ENCODE assay signal across 9 cellular contexts in the genomic region with DNA sequence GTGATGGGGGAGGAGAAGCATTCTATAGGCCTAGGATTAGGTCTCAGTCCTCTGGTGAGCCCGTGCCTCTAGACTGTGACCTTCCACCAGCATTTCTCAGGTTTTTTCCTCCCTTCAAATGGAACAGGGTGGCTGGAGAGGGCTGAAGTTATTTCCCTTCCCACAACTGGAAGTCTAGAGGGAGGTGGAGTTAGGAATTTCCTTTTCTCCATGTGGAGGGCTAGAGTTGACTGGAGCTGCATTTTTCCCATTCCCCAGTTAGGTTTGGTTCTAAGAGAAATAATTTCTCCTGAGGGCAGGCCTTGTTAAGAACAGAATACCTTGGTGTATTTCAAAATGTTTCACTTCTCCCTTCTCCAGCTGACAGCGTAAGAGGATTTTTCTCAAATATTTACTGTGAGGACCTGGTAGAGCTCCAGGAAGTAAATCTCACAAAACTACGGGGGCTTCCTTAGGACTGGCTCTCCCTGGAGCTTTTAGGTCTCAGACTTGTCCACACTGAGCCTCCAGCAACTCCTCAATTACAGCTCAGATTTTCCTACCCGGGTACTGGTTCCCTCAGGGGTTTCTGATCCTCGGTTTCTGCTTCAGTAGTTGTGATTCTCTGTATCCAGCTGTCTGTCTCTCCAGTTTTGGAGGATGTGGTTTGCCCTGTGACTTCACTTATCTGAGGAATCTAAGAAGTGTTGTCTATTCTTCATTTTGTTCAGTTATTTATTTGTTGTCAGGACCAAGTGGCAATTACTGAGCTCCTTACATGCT. TPM values are rescaled to one million over a fixed set of nuclear protein-coding genes. Genes with fewer than 3 reads are reported as not detected.
DNase-seq lines count a peak whose midpoint lies in the region; ATAC-seq and TF ChIP-seq lines count a peak whose summit lies in the region.
"Had no signal": no experiment of that assay in that cellular context is flagged by ENCODE, and none has a peak within 500 bp of the region (broad histone marks: within the 10 kb centered on the region; RNA-seq: fewer than 3 reads in every experiment).

No MANE protein-coding gene starts in this region.

- ATAC-seq in HG03439 (IDR thresholded peaks at IDR 0.05; ENCODE audit: unreplicated experiment) = no peak

- peak overlapping the region in 2 of 3 donors; percentile 18 to 44 for H3K4me3 ChIP-seq in breast epithelium
- H3K4me3 ChIP-seq in colonic mucosa = no peak overlapping the region

- H3K9me3 Mint-ChIP-seq in mesothelial cell of epicardium = peaks cover 36% of the 10 kb centered on the region
- H3K9me3 Mint-ChIP-seq: memory B cell had no signal

- peaks cover 41% of the 10 kb centered on the region for H3K36me3 Mint-ChIP-seq in mesothelial cell of epicardium

- no peaks in the 10 kb centered on the region for H3K27me3 Mint-ChIP-seq in mesothelial cell of epicardium (ENCODE audit: low read depth)
- H3K27me3 Mint-ChIP-seq: memory B cell had no signal

- H3K4me1 ChIP-seq in breast epithelium = peaks cover 0 to 10% of the 10 kb centered on the region in 2 donors
- H3K4me1 ChIP-seq in colonic mucosa = no peaks in the 10 kb centered on the region

- TF ChIP-seq CTCF in breast epithelium (IDR thresholded peaks at IDR 0.05) = no peak
- TF ChIP-seq CTCF in mesothelial cell of epicardium (IDR thresholded peaks at IDR 0.05; ENCODE audit: unreplicated experiment) = no peak
- TF ChIP-seq CTCF in colonic mucosa (IDR thresholded peaks at IDR 0.05) = no peak

- peak overlapping the region; percentile 88 to 91 for H3K27ac ChIP-seq in breast epithelium
- H3K27ac ChIP-seq in colonic mucosa = no peak overlapping the region

- H3K27ac Mint-ChIP-seq in mesothelial cell of epicardium = peak overlapping the region; percentile 90
- H3K27ac Mint-ChIP-seq: memory B cell had no signal

- no peaks in the 10 kb centered on the region for H3K9me3 ChIP-seq in breast epithelium
- H3K9me3 ChIP-seq in colonic mucosa = no peaks in the 10 kb centered on the region

- H3K27me3 ChIP-seq in breast epithelium (no peaks in the 10 kb centered on the region), colonic mucosa (no peaks in the 10 kb centered on the region)

- intact Hi-C loops in breast epithelium (cut with DNase I; ENCODE audit: low total_unique reads) (no loop called here), colonic mucosa (cut with DNase I) (no loop called here)

- no peak overlapping the region for H3K4me3 Mint-ChIP-seq in mesothelial cell of epicardium
- H3K4me3 Mint-ChIP-seq: memory B cell had no signal

- H3K4me1 Mint-ChIP-seq in mesothelial cell of epicardium = peaks cover 41% of the 10 kb centered on the region

- no peak for TF ChIP-seq POLR2A in breast epithelium (IDR thresholded peaks at IDR 0.05)

- H3K36me3 ChIP-seq in breast epithelium (no peaks in the 10 kb centered on the region), colonic mucosa (no peaks in the 10 kb centered on the region)

- DNase-seq in Daoy (ENCODE audit: low read depth) = peak; percentile 25
- peak; percentile 85 for DNase-seq in LHCN-M2 (ENCODE audit: low read depth)
- DNase-seq in breast epithelium (ENCODE audit: low spot score in 2 of 2) = no peak
- DNase-seq in mesothelial cell of epicardium (ENCODE audit: low spot score in 2 of 2, unreplicated experiment in 2 of 2) = no peak
- DNase-seq in colonic mucosa = no peak
- DNase-seq in NCI-H146 (lab: John Stamatoyannopoulos, UW) = no peak
- no peak for DNase-seq in mesenteric fat pad (ENCODE audit: low spot score)

- no peak overlapping the region for H3K9ac ChIP-seq in colonic mucosa (ENCODE audit: low read depth in 2 of 2, low read length in 2 of 2)

RNA-seq across cellular contexts. Expression of a gene that starts 6.0 kb away (rescaled TPM):
- total RNA-seq in Daoy (2014; rRNA removed; shearing (Covaris generic)) = 21.6 and 34.7 TPM in 2 replicates
- 59.2 and 62.0 TPM in 2 replicates for total RNA-seq in LHCN-M2 (2014; rRNA removed)
- polyA plus RNA-seq in LHCN-M2 (2012) = 15.6 TPM
- 10 to 100 TPM; 55.4 to 74.1 (median 63.6) TPM for total RNA-seq in breast epithelium
- 28.5 to 33.1 TPM (median 31.9 TPM) in 3 replicates for total RNA-seq in mesothelial cell of epicardium
- total RNA-seq in colonic mucosa = 10 to 100 TPM; 33.1 to 66.0 TPM
- 58.6 TPM for total RNA-seq in mesenteric fat pad

RNA-seq across cellular contexts. Expression of a gene that starts 49.4 kb away (rescaled TPM):
- total RNA-seq in Daoy (2014; rRNA removed; shearing (Covaris generic)) = 40.8 and 57.9 TPM in 2 replicates
- total RNA-seq in LHCN-M2 (2014; rRNA removed) = 139 and 149 TPM in 2 replicates
- polyA plus RNA-seq in LHCN-M2 (2012) = 10.6 TPM
- total RNA-seq in breast epithelium = 100 to 1,000 TPM; 134 to 327 (median 162) TPM
- 109 to 117 TPM (median 112 TPM) in 3 replicates for total RNA-seq in mesothelial cell of epicardium
- total RNA-seq in colonic mucosa = 10 to 100 TPM; 37.7 to 72.2 TPM
- 89.2 TPM for total RNA-seq in mesenteric fat pad

Comparison
In these comparisons a context has a peak if more than half of its experiments do, and no peak if none do; other contexts are left out.
1. DNase-seq: peak in Daoy (single experiment) and LHCN-M2 (single experiment); none in breast epithelium (0 of 2), mesothelial cell of epicardium (0 of 2), colonic mucosa (single experiment), NCI-H146 (single experiment) and mesenteric fat pad (single experiment).